ENCODE assay signal across 1 cellular context in the genomic region with DNA sequence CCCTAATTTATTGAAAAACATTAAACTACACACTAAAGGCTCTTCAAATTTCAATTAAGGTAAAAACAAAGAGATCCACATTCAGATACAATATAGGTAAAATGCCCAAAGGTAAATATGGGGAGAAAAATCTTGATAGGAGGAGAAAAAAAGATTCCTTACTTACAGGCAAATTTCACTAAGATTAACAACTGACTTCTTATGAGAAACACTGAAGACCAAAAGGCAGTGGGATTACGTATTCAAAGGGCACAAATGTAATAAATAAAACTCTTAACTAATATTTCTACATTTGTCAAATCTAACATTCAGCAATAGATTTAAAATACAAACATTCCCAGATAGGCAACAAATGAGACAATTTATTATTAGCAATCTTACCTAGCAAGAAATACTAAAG.
TF ChIP-seq lines count a peak whose summit lies in the region.

No MANE protein-coding gene starts in this region.

TF ChIP-seq in WTC11, 78 proteins besides CTCF, POLR2A, EP300 and RAD21 (continued from another document):
- TF ChIP-seq, protein P1, sequence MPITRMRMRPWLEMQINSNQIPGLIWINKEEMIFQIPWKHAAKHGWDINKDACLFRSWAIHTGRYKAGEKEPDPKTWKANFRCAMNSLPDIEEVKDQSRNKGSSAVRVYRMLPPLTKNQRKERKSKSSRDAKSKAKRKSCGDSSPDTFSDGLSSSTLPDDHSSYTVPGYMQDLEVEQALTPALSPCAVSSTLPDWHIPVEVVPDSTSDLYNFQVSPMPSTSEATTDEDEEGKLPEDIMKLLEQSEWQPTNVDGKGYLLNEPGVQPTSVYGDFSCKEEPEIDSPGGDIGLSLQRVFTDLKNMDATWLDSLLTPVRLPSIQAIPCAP (CRISPR knock-in tag; IDR thresholded peaks at IDR 0.05), result no peak
